23 cellular contexts compared by ENCODE assay signal in genomic region chr16:65710107-65710506, GRCh38.
"Had no signal": no experiment of that assay in that cellular context is flagged by ENCODE, and none has a peak within 500 bp of the region (broad histone marks: within the 10 kb centered on the region; RNA-seq: fewer than 3 reads in every experiment).

No MANE protein-coding gene starts in this region.

- H3K27ac Mint-ChIP-seq: immature natural killer cell had no signal

- H3K9me3 ChIP-seq: esophagus muscularis mucosa, gastroesophageal sphincter, heart left ventricle, left lung, lower lobe of right lung had no signal

- H3K4me1 Mint-ChIP-seq: immature natural killer cell had no signal

- H3K36me3 Mint-ChIP-seq: immature natural killer cell had no signal

- H3K4me2 ChIP-seq: hepatocyte had no signal

- H3K36me3 ChIP-seq: esophagus muscularis mucosa, gastroesophageal sphincter, heart left ventricle, left lung, lower lobe of right lung had no signal

- H3K4me3 Mint-ChIP-seq: immature natural killer cell had no signal

- H3K79me2 ChIP-seq: hepatocyte had no signal

- H3K4me1 ChIP-seq: esophagus muscularis mucosa, foreskin keratinocyte, gastroesophageal sphincter, left lung, lower lobe of right lung had no signal

- H3K4me3 ChIP-seq: coronary artery, dorsolateral prefrontal cortex, esophagus muscularis mucosa, gastroesophageal sphincter, heart left ventricle, hepatocyte, left lung, lower lobe of right lung had no signal

- H3K27ac ChIP-seq: coronary artery, dorsolateral prefrontal cortex, esophagus muscularis mucosa, foreskin keratinocyte, gastroesophageal sphincter, heart left ventricle, hepatocyte, left lung, lower lobe of right lung had no signal

- H2AFZ ChIP-seq: hepatocyte had no signal

- FAIRE-seq: colon, endothelial cell of umbilical vein had no signal

- DNase-seq: dermis blood vessel endothelial cell; dorsolateral prefrontal cortex; effector CD4-positive, alpha-beta T cell; effector memory CD4-positive, alpha-beta T cell; foreskin keratinocyte; heart left ventricle; hypothalamus; immature natural killer cell; islet precursor cell; kidney; kidney glomerular epithelial cell; left colon; left lung; left ventricle myocardium superior; lower lobe of right lung; mesenchymal stem cell; midbrain had no signal

- H3K27me3 ChIP-seq: hepatocyte, left lung had no signal

- ATAC-seq: foreskin keratinocyte, gastroesophageal sphincter, heart left ventricle, left colon, left lung, left ventricle myocardium superior, lower lobe of right lung had no signal
